In genomic region chr20:2559641-2560040, GRCh38 we compare ENCODE assay signal across 3 cellular contexts.
A peak's percentile ranks its signal among the peaks of the same experiment; 100 is the strongest.
TF ChIP-seq lines count a peak whose summit lies in the region.

No MANE protein-coding gene starts in this region.

TF ChIP-seq in GM23338, 12 proteins besides CTCF, POLR2A, EP300 and RAD21:
- TF ChIP-seq ZNF331 (CRISPR knock-in tag; IDR thresholded peaks at IDR 0.05; ENCODE audit: low read depth) = no peak

TF ChIP-seq in K562, 482 proteins besides CTCF, POLR2A, EP300 and RAD21:
- TF ChIP-seq ARHGAP35 (IDR thresholded peaks at IDR 0.05; ENCODE audit: partially characterized antibody) = no peak
- TF ChIP-seq RFX1 (IDR thresholded peaks at IDR 0.05) = peak; percentile 19; the same call in 1 of the 2 replicates

TF ChIP-seq in SK-N-SH treated with all-trans-retinoic acid at 6 μM for 48 hours, 23 proteins besides CTCF, POLR2A, EP300 and RAD21:
- TF ChIP-seq SNAI2 (CRISPR knock-in tag; IDR thresholded peaks at IDR 0.05) (no peak), GLIS3 (CRISPR knock-in tag; IDR thresholded peaks at IDR 0.05) (no peak), ZNF70 (CRISPR knock-in tag; IDR thresholded peaks at IDR 0.05) (no peak), ESRRG (CRISPR knock-in tag; IDR thresholded peaks at IDR 0.05) (no peak), PPARA (CRISPR knock-in tag; IDR thresholded peaks at IDR 0.05; ENCODE audit: borderline replicate concordance) (no peak), ZNF8 (CRISPR knock-in tag; IDR thresholded peaks at IDR 0.05) (no peak), ARNTL (CRISPR knock-in tag; IDR thresholded peaks at IDR 0.05; ENCODE audit: borderline replicate concordance, low read depth) (no peak), CREB5 (CRISPR knock-in tag; IDR thresholded peaks at IDR 0.05; ENCODE audit: low read depth) (no peak), BACH2 (CRISPR knock-in tag; IDR thresholded peaks at IDR 0.05; ENCODE audit: borderline replicate concordance) (no peak), TCF4 (CRISPR knock-in tag; IDR thresholded peaks at IDR 0.05; ENCODE audit: borderline replicate concordance) (no peak)
- TF ChIP-seq, protein P1, sequence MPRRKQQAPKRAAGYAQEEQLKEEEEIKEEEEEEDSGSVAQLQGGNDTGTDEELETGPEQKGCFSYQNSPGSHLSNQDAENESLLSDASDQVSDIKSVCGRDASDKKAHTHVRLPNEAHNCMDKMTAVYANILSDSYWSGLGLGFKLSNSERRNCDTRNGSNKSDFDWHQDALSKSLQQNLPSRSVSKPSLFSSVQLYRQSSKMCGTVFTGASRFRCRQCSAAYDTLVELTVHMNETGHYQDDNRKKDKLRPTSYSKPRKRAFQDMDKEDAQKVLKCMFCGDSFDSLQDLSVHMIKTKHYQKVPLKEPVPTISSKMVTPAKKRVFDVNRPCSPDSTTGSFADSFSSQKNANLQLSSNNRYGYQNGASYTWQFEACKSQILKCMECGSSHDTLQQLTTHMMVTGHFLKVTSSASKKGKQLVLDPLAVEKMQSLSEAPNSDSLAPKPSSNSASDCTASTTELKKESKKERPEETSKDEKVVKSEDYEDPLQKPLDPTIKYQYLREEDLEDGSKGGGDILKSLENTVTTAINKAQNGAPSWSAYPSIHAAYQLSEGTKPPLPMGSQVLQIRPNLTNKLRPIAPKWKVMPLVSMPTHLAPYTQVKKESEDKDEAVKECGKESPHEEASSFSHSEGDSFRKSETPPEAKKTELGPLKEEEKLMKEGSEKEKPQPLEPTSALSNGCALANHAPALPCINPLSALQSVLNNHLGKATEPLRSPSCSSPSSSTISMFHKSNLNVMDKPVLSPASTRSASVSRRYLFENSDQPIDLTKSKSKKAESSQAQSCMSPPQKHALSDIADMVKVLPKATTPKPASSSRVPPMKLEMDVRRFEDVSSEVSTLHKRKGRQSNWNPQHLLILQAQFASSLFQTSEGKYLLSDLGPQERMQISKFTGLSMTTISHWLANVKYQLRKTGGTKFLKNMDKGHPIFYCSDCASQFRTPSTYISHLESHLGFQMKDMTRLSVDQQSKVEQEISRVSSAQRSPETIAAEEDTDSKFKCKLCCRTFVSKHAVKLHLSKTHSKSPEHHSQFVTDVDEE (CRISPR knock-in tag; IDR thresholded peaks at IDR 0.05) = no peak
- TF ChIP-seq, protein P2, sequence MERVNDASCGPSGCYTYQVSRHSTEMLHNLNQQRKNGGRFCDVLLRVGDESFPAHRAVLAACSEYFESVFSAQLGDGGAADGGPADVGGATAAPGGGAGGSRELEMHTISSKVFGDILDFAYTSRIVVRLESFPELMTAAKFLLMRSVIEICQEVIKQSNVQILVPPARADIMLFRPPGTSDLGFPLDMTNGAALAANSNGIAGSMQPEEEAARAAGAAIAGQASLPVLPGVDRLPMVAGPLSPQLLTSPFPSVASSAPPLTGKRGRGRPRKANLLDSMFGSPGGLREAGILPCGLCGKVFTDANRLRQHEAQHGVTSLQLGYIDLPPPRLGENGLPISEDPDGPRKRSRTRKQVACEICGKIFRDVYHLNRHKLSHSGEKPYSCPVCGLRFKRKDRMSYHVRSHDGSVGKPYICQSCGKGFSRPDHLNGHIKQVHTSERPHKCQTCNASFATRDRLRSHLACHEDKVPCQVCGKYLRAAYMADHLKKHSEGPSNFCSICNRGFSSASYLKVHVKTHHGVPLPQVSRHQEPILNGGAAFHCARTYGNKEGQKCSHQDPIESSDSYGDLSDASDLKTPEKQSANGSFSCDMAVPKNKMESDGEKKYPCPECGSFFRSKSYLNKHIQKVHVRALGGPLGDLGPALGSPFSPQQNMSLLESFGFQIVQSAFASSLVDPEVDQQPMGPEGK (CRISPR knock-in tag; IDR thresholded peaks at IDR 0.05; ENCODE audit: borderline replicate concordance) = no peak
TF ChIP-seq in SK-N-SH treated with all-trans-retinoic acid at 6 μM for 48 hours: peak in this region for 0.
